In the genomic region with DNA sequence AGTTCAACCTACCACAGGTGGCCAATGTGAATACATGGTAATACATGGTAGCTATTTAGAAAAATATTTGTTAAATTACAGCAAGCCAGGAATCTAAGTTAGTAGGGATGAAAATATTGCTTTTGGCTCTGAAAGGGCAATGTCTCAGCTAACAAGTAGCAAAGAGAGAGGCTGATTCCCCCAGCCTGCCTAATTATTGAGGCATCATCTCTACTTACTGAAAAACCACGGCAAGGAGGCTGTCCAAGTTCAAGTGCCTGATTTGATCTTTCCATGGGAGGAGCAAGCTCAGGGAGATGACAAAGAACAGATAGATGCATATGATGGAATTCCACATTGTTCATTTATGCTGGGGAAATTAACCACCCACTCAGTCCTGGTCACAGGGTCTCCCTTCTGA, we compare ENCODE assay signal across 19 cellular contexts. TPM values are rescaled to one million over a fixed set of nuclear protein-coding genes. Genes with fewer than 3 reads are reported as not detected.
DNase-seq lines count a peak whose midpoint lies in the region; ATAC-seq lines count a peak whose summit lies in the region.
"Had no signal": no experiment of that assay in that cellular context is flagged by ENCODE, and none has a peak within 500 bp of the region (broad histone marks: within the 10 kb centered on the region; RNA-seq: fewer than 3 reads in every experiment).

No MANE protein-coding gene starts in this region.

- in situ Hi-C loops in Caki2 (cut with HindIII; ENCODE audit: low pct_unique_long_range_greater_than_20kb, low sequenced_read_pairs): no loop called here

- H3K27me3 ChIP-seq in ACC112 (ENCODE audit: insufficient read depth, low read length) (no peaks in the 10 kb centered on the region), MG63 (peaks cover 2% of the 10 kb centered on the region; the same call in 1 of the 2 replicates)

- no peaks in the 10 kb centered on the region for H3K79me2 ChIP-seq in ACC112 (ENCODE audit: control insufficient read depth, insufficient read depth, low read length, unreplicated experiment)

- H3K27ac ChIP-seq in ACC112 (ENCODE audit: low read depth, low read length): peak overlapping the region; percentile 51
- H3K27ac ChIP-seq: SK-N-MC had no signal

- ATAC-seq in GM21717 (IDR thresholded peaks at IDR 0.05; ENCODE audit: unreplicated experiment) (no peak), GM19467 (IDR thresholded peaks at IDR 0.05; ENCODE audit: unreplicated experiment) (no peak)

- no peaks in the 10 kb centered on the region for H3K4me1 ChIP-seq in ACC112 (ENCODE audit: control insufficient read depth, insufficient read depth, low read length, unreplicated experiment)

- H3K4me3 ChIP-seq in ACC112 (ENCODE audit: low read depth, low read length): no peak overlapping the region
- no peak overlapping the region for H3K4me3 ChIP-seq in MG63
- H3K4me3 ChIP-seq: SK-N-MC had no signal

- peak overlapping the region; percentile 28 for H2AFZ ChIP-seq in ACC112 (ENCODE audit: low read length, unreplicated experiment)

- no peaks in the 10 kb centered on the region for H3K9me3 ChIP-seq in MG63

- DNase-seq in Caki2 (ENCODE audit: low read depth) (peak; percentile 13), MG63 (peak; percentile 44), fibroblast of peridontal ligament (ENCODE audit: extremely low read depth) (peak; percentile 21), NCI-H1092 (lab: John Stamatoyannopoulos, UW) (no peak), NK-92 (lab: John Stamatoyannopoulos, UW; ENCODE audit: unreplicated experiment) (no peak)
- DNase-seq: 8988T, C1 segment of cervical spinal cord, DND-41, H7, NCI-H1048, NCI-H1436 treated with DMSO at 0.1 percent for 48 hours, NCI-H2029 treated with DMSO at 0.1 percent for 48 hours, NCI-H2171, NCI-H446 treated with DMSO at 0.1 percent for 48 hours, SHP77 had no signal

- H3K36me3 ChIP-seq in ACC112 (ENCODE audit: insufficient read depth, low read length) (no peaks in the 10 kb centered on the region), MG63 (no peaks in the 10 kb centered on the region)

RNA-seq across cellular contexts. Expression of a gene that starts 28.7 kb away (rescaled TPM):
- total RNA-seq in Caki2 (2014; rRNA removed; shearing (Covaris generic); ENCODE audit: low replicate concordance): 23.6 and 31.8 TPM in 2 replicates
- 28.8 and 43.0 TPM in 2 replicates for total RNA-seq in MG63 (2014; rRNA removed; shearing (Covaris generic); ENCODE audit: low replicate concordance)

Comparison
In these comparisons a context has a peak if more than half of its experiments do, and no peak if none do; other contexts are left out.
1. DNase-seq: peak in Caki2 (single experiment), MG63 (single experiment) and fibroblast of peridontal ligament (single experiment); none in NCI-H1092 (single experiment) and NK-92 (single experiment).